Comparison of ENCODE assay signal across 21 cellular contexts in the genomic region with DNA sequence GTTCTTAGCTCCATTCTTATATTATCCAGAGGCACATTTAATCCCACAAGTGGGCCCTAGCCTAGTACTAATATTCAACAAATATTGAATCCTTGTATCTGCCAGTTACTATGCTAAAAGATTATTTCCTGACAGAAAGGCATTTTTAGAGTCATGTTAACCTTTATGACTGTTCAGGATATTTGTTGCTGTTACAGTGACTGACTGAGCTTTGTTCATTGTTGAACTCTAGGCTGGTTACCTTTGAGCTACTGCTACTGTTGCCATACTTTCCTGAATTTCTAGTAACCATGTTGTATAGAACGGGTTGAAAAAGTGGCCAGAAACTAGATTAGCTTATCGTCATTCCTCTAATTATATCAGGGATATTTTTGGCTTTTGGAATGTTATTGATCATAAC. TPM values are rescaled to one million over a fixed set of nuclear protein-coding genes. Genes with fewer than 3 reads are reported as not detected.
DNase-seq lines count a peak whose midpoint lies in the region; ATAC-seq and TF ChIP-seq lines count a peak whose summit lies in the region.
"Had no signal": no experiment of that assay in that cellular context is flagged by ENCODE, and none has a peak within 500 bp of the region (broad histone marks: within the 10 kb centered on the region; RNA-seq: fewer than 3 reads in every experiment).

No MANE protein-coding gene starts in this region.

- H3K9ac ChIP-seq in subcutaneous abdominal adipose tissue (ENCODE audit: low read length in 5 of 5), result peak overlapping the region in 1 of 5 donors; percentile 40
- H3K9ac ChIP-seq: BLaER1 had no signal

- no peaks in the 10 kb centered on the region for H3K9me3 ChIP-seq in CD8-positive, alpha-beta T cell (ENCODE audit: low read length)
- no peaks in the 10 kb centered on the region for H3K9me3 ChIP-seq in subcutaneous abdominal adipose tissue (ENCODE audit: control insufficient read depth in 5 of 5, low read length in 5 of 5)
- H3K9me3 ChIP-seq: BLaER1, HAP-1 had no signal

- H3K4me1 Mint-ChIP-seq in CD8-positive, alpha-beta T cell (ENCODE audit: low read depth), result peaks cover 5% of the 10 kb centered on the region
- H3K4me1 Mint-ChIP-seq in activated T-helper 2 cell treated with anti-CD3 and anti-CD28 coated beads, Interferon-gamma antibody, Interleukin-2, Interleukin-4, amounts not matched to agents 10 μg/mL and 5 μg/mL and 100 μg/mL, durations not matched to agents 14 hours and 24 hours and 36 hours (ENCODE audit: low read depth), result peaks cover 37% of the 10 kb centered on the region
- H3K4me1 Mint-ChIP-seq in glutamatergic neuron (ENCODE audit: low read depth, unreplicated experiment), result no peaks in the 10 kb centered on the region
- H3K4me1 Mint-ChIP-seq: B cell, GM23338 had no signal

- peak overlapping the region; percentile 18 for H3K27ac Mint-ChIP-seq in CD8-positive, alpha-beta T cell
- H3K27ac Mint-ChIP-seq in activated T-helper 2 cell treated with anti-CD3 and anti-CD28 coated beads, Interferon-gamma antibody, Interleukin-2, Interleukin-4, amounts not matched to agents 10 μg/mL and 5 μg/mL and 100 μg/mL, durations not matched to agents 14 hours and 24 hours and 36 hours, result peak overlapping the region; percentile 35
- no peak overlapping the region for H3K27ac Mint-ChIP-seq in glutamatergic neuron (ENCODE audit: unreplicated experiment)
- H3K27ac Mint-ChIP-seq: B cell, GM23338, HFFc6 had no signal

- CTCF ChIA-PET in CD8-positive, alpha-beta T cell (lab: Charles Lee), result no interaction called here

- H3K36me3 Mint-ChIP-seq in CD8-positive, alpha-beta T cell, result peaks cover 52% of the 10 kb centered on the region
- peaks cover 61% of the 10 kb centered on the region for H3K36me3 Mint-ChIP-seq in activated T-helper 2 cell treated with anti-CD3 and anti-CD28 coated beads, Interferon-gamma antibody, Interleukin-2, Interleukin-4, amounts not matched to agents 10 μg/mL and 5 μg/mL and 100 μg/mL, durations not matched to agents 14 hours and 24 hours and 36 hours (ENCODE audit: low read depth)
- no peaks in the 10 kb centered on the region for H3K36me3 Mint-ChIP-seq in glutamatergic neuron (ENCODE audit: unreplicated experiment)

- H3K36me3 ChIP-seq in CD8-positive, alpha-beta T cell (ENCODE audit: insufficient read depth, low read length), result peaks cover 4% of the 10 kb centered on the region
- H3K36me3 ChIP-seq in subcutaneous abdominal adipose tissue (ENCODE audit: control insufficient read depth in 5 of 5, insufficient read depth in 5 of 5, low read length in 5 of 5), result peaks cover 16 to 28% (median 23%) of the 10 kb centered on the region in 5 donors

- H3K27me3 Mint-ChIP-seq in CD8-positive, alpha-beta T cell (ENCODE audit: low read depth), result no peaks in the 10 kb centered on the region
- H3K27me3 Mint-ChIP-seq in activated T-helper 2 cell treated with anti-CD3 and anti-CD28 coated beads, Interferon-gamma antibody, Interleukin-2, Interleukin-4, amounts not matched to agents 10 μg/mL and 5 μg/mL and 100 μg/mL, durations not matched to agents 14 hours and 24 hours and 36 hours (ENCODE audit: low read depth), result no peaks in the 10 kb centered on the region
- peaks cover 3% of the 10 kb centered on the region for H3K27me3 Mint-ChIP-seq in glutamatergic neuron (ENCODE audit: unreplicated experiment)
- H3K27me3 Mint-ChIP-seq: B cell; CD4-positive, CD25-positive, alpha-beta regulatory T cell; CD8-positive, alpha-beta memory T cell had no signal

- no peak overlapping the region for H3K4me3 ChIP-seq in CD8-positive, alpha-beta T cell (ENCODE audit: low read depth, low read length)
- H3K4me3 ChIP-seq in subcutaneous abdominal adipose tissue (ENCODE audit: low read depth in 1 of 5, low read length in 5 of 5), result no peak overlapping the region
- H3K4me3 ChIP-seq: BLaER1, GM12878, GM23338, HAP-1 had no signal

- no peaks in the 10 kb centered on the region for H3K4me1 ChIP-seq in CD8-positive, alpha-beta T cell (ENCODE audit: insufficient read depth, low read length)
- H3K4me1 ChIP-seq in subcutaneous abdominal adipose tissue (ENCODE audit: control insufficient read depth in 5 of 5, insufficient read depth in 5 of 5, low read length in 5 of 5), result peaks cover 0 to 4% (median 0%) of the 10 kb centered on the region in 5 donors
- H3K4me1 ChIP-seq: BLaER1, HAP-1 had no signal

- no peaks in the 10 kb centered on the region for H3K9me3 Mint-ChIP-seq in CD8-positive, alpha-beta T cell
- H3K9me3 Mint-ChIP-seq in activated T-helper 2 cell treated with anti-CD3 and anti-CD28 coated beads, Interferon-gamma antibody, Interleukin-2, Interleukin-4, amounts not matched to agents 10 μg/mL and 5 μg/mL and 100 μg/mL, durations not matched to agents 14 hours and 24 hours and 36 hours, result no peaks in the 10 kb centered on the region
- no peaks in the 10 kb centered on the region for H3K9me3 Mint-ChIP-seq in glutamatergic neuron (ENCODE audit: unreplicated experiment)
- H3K9me3 Mint-ChIP-seq: CD4-positive, CD25-positive, alpha-beta regulatory T cell; CD8-positive, alpha-beta memory T cell; GM23338; HFFc6 had no signal

- no peak for DNase-seq in CD8-positive, alpha-beta T cell
- DNase-seq in activated T-helper 2 cell treated with anti-CD3 and anti-CD28 coated beads, Interferon-gamma antibody, Interleukin-2, Interleukin-4, amounts not matched to agents 10 μg/mL and 5 μg/mL and 100 μg/mL, durations not matched to agents 14 hours and 24 hours and 36 hours (ENCODE audit: low spot score), result no peak
- DNase-seq in dermis blood vessel endothelial cell (peak; percentile 7), head of caudate nucleus (no peak), glutamatergic neuron (no peak), midbrain (lab: John Stamatoyannopoulos, UW) (no peak)
- DNase-seq: CD4-positive, CD25-positive, alpha-beta regulatory T cell; CD8-positive, alpha-beta memory T cell; DMS 273 treated with DMSO at 0.1 percent for 48 hours; DMS79; EL; GDM1; HFFc6 had no signal

- no peak overlapping the region for H3K4me3 Mint-ChIP-seq in CD8-positive, alpha-beta T cell
- no peak overlapping the region for H3K4me3 Mint-ChIP-seq in activated T-helper 2 cell treated with anti-CD3 and anti-CD28 coated beads, Interferon-gamma antibody, Interleukin-2, Interleukin-4, amounts not matched to agents 10 μg/mL and 5 μg/mL and 100 μg/mL, durations not matched to agents 14 hours and 24 hours and 36 hours (ENCODE audit: low read depth)
- H3K4me3 Mint-ChIP-seq in glutamatergic neuron (ENCODE audit: unreplicated experiment), result no peak overlapping the region
- H3K4me3 Mint-ChIP-seq: B cell; CD4-positive, CD25-positive, alpha-beta regulatory T cell; CD8-positive, alpha-beta memory T cell; GM23338; HFFc6 had no signal

- intact Hi-C loops in CD8-positive, alpha-beta T cell (cut with DNase I, micrococcal nuclease), result no loop called here
- intact Hi-C loops in activated T-helper 2 cell treated with anti-CD3 and anti-CD28 coated beads, Interferon-gamma antibody, Interleukin-2, Interleukin-4, amounts not matched to agents 10 μg/mL and 5 μg/mL and 100 μg/mL, durations not matched to agents 14 hours and 24 hours and 36 hours (cut with micrococcal nuclease), result no loop called here
- intact Hi-C loops in head of caudate nucleus (cut with DNase I), result no loop called here

- ATAC-seq in CD8-positive, alpha-beta T cell, result no peak
- ATAC-seq: GM12878, GM23338 had no signal

- POLR2A ChIA-PET in CD8-positive, alpha-beta T cell (lab: Charles Lee), result no interaction called here

- TF ChIP-seq CTCF in CD8-positive, alpha-beta T cell (IDR thresholded peaks at IDR 0.05), result no peak
- TF ChIP-seq CTCF in glutamatergic neuron (IDR thresholded peaks at IDR 0.05; ENCODE audit: partially characterized antibody, unreplicated experiment), result no peak

- H3K27ac ChIP-seq in CD8-positive, alpha-beta T cell (ENCODE audit: low read depth, low read length), result no peak overlapping the region
- H3K27ac ChIP-seq in subcutaneous abdominal adipose tissue (ENCODE audit: low read depth, low read length), result peak overlapping the region; percentile 2
- H3K27ac ChIP-seq: 22Rv1, BLaER1, C4-2B had no signal

- H3K27me3 ChIP-seq in CD8-positive, alpha-beta T cell (ENCODE audit: insufficient read depth, low read length), result no peaks in the 10 kb centered on the region
- no peaks in the 10 kb centered on the region for H3K27me3 ChIP-seq in subcutaneous abdominal adipose tissue (ENCODE audit: control insufficient read depth in 5 of 5, insufficient read depth in 4 of 5, low read length in 5 of 5)
- H3K27me3 ChIP-seq: BLaER1 had no signal

RNA-seq across cellular contexts. Expression of a gene that starts 29.8 kb away (rescaled TPM):
- 10 to 100 TPM; 76.1 to 77.1 TPM for total RNA-seq in CD8-positive, alpha-beta T cell
- total RNA-seq in activated T-helper 2 cell treated with anti-CD3 and anti-CD28 coated beads, Interferon-gamma antibody, Interleukin-2, Interleukin-4, amounts not matched to agents 10 μg/mL and 5 μg/mL and 100 μg/mL, durations not matched to agents 14 hours and 24 hours and 36 hours, result 97.5 and 108 TPM in 2 replicates
- total RNA-seq in dermis blood vessel endothelial cell (88.0 and 119 TPM in 2 replicates), glutamatergic neuron (ENCODE audit: unreplicated experiment) (167 TPM)

RNA-seq across cellular contexts. Expression of a gene that starts 46.8 kb away (rescaled TPM):
- total RNA-seq in CD8-positive, alpha-beta T cell, result 10 to 100 TPM; 12.9 to 13.3 TPM
- 29.3 and 30.3 TPM in 2 replicates for total RNA-seq in activated T-helper 2 cell treated with anti-CD3 and anti-CD28 coated beads, Interferon-gamma antibody, Interleukin-2, Interleukin-4, amounts not matched to agents 10 μg/mL and 5 μg/mL and 100 μg/mL, durations not matched to agents 14 hours and 24 hours and 36 hours
- total RNA-seq in dermis blood vessel endothelial cell, result 43.2 and 48.8 TPM in 2 replicates
- total RNA-seq in glutamatergic neuron (ENCODE audit: unreplicated experiment), result 10.0 TPM
